ENCODE assay signal across 8 cellular contexts in the genomic region with DNA sequence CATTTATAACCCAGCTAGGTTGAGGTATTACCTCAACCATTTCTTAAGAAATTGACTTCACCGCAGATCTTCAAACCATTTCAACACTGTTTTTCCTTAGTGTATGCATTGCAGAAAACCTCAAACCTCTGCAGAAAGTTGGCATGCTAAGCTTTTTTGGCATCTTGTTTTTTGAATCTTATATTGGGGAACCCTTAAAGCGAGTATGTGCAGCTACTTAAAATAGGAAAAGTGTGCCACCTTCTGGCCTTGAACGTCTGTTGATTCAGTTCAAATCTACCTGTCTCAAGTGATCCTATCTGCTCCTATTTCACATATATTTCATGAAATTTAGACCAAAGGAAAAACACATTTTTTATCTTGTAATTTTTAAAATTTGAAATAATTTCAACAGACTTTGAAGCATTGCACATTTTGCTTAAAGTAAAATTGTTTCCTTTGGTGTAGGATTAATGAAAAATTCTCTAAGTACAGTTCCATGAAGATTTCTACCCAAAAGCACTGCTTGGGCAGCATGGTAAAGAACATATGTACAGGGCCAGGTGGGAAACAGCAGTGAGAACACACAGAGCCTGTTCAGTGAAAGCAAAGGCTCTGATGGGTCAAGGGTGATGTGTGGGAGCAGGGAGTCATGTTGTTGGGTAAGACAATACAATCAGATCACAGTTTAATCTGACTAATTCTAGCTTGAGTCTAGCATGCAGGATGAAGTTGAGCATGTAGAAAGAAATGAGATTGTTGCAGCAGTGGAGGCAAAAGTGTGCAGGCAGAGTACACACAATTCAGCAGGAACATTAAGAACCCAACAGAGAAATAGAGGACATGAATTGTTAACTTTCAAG. TPM values are rescaled to one million over a fixed set of nuclear protein-coding genes. Genes with fewer than 3 reads are reported as not detected.
DNase-seq lines count a peak whose midpoint lies in the region; ATAC-seq and TF ChIP-seq lines count a peak whose summit lies in the region.

No MANE protein-coding gene starts in this region.

- H3K27me3 Mint-ChIP-seq in natural killer cell treated with Interleukin-12 subunit alpha and Interleukin-12 subunit beta and Interleukin-15 and Interleukin-18, amount 100 ng/mL, for 72 hours, result no peaks in the 10 kb centered on the region

- peaks cover 68 to 80% of the 10 kb centered on the region in 2 donors for H3K4me1 Mint-ChIP-seq in natural killer cell treated with Interleukin-12 subunit alpha and Interleukin-12 subunit beta and Interleukin-15 and Interleukin-18, amount 100 ng/mL, for 72 hours (ENCODE audit: low read depth in 2 of 2)

- H3K36me3 Mint-ChIP-seq in natural killer cell treated with Interleukin-12 subunit alpha and Interleukin-12 subunit beta and Interleukin-15 and Interleukin-18, amount 100 ng/mL, for 72 hours, result peaks cover 19% of the 10 kb centered on the region

- H3K4me3 ChIP-seq in esophagus muscularis mucosa (no peak overlapping the region), aorta (ENCODE audit: low read length in 2 of 2) (no peak overlapping the region)

- 23% methylated on average over 3 of the region's 3 CpGs for WGBS in esophagus muscularis mucosa
- 19 to 20% methylated on average over 3 of the region's 3 CpGs for WGBS in aorta, 2 donors

- H3K9me3 Mint-ChIP-seq in natural killer cell treated with Interleukin-12 subunit alpha and Interleukin-12 subunit beta and Interleukin-15 and Interleukin-18, amount 100 ng/mL, for 72 hours, result no peaks in the 10 kb centered on the region

- no peak for TF ChIP-seq EP300 in esophagus muscularis mucosa (IDR thresholded peaks at IDR 0.05)

- no peak overlapping the region for H3K27ac ChIP-seq in esophagus muscularis mucosa (replicated peaks in 1 of 4)
- H3K27ac ChIP-seq in aorta (ENCODE audit: low read depth in 1 of 2, low read length in 2 of 2), result no peak overlapping the region

- no peak for TF ChIP-seq POLR2A in esophagus muscularis mucosa (IDR thresholded peaks at IDR 0.05; ENCODE audit: low read depth)

- TF ChIP-seq CTCF in esophagus muscularis mucosa (IDR thresholded peaks at IDR 0.05), result peak; percentile 64 to 68 (median 65)

- DNase-seq in G401 (ENCODE audit: low spot score) (peak; percentile 91), NCI-H345 (lab: John Stamatoyannopoulos, UW) (peak; percentile 49), esophagus muscularis mucosa (ENCODE audit: extremely low spot score) (no peak), aorta (no peak), NCI-H187 treated with DMSO at 0.1 percent for 48 hours (lab: John Stamatoyannopoulos, UW) (no peak)
- peak; percentile 54 for DNase-seq in activated CD4-positive, alpha-beta T cell treated with anti-CD3 and anti-CD28 coated beads for 48 hours
- no peak for DNase-seq in natural killer cell treated with Interleukin-12 subunit alpha and Interleukin-12 subunit beta and Interleukin-15 and Interleukin-18, amount 100 ng/mL, for 72 hours (ENCODE audit: low spot score)

- H3K4me1 ChIP-seq in esophagus muscularis mucosa (no peaks in the 10 kb centered on the region), aorta (ENCODE audit: control insufficient read depth in 1 of 2, insufficient read depth in 2 of 2, low read length in 2 of 2) (no peaks in the 10 kb centered on the region)

- H3K27me3 ChIP-seq in esophagus muscularis mucosa (no peaks in the 10 kb centered on the region), aorta (ENCODE audit: control insufficient read depth in 1 of 2, insufficient read depth in 2 of 2, low read length in 1 of 2) (no peaks in the 10 kb centered on the region)

- peak; percentile 64 for ATAC-seq in HG02798 (IDR thresholded peaks at IDR 0.05; ENCODE audit: poor library complexity, unreplicated experiment)
- peak; percentile 26 to 43 for ATAC-seq in natural killer cell treated with Interleukin-12 subunit alpha and Interleukin-12 subunit beta and Interleukin-15 and Interleukin-18, amount 100 ng/mL, for 72 hours
- ATAC-seq in aorta (ENCODE audit: low FRiP score), result peak; percentile 77

- H3K4me3 Mint-ChIP-seq in natural killer cell treated with Interleukin-12 subunit alpha and Interleukin-12 subunit beta and Interleukin-15 and Interleukin-18, amount 100 ng/mL, for 72 hours, result peak overlapping the region; percentile 82

- intact Hi-C loops in esophagus muscularis mucosa (cut with DNase I), result loop anchor here (1.0 to 5.0 kb wide), 2 partner anchors 86 to 130 kb away; no protein-coding TSS in a partner anchor
- intact Hi-C loops in aorta (cut with DNase I), result loop anchor here (2.0 to 5.0 kb wide), 2 partner anchors 86 to 131 kb away; no protein-coding TSS in a partner anchor

- peak overlapping the region; percentile 99 for H3K27ac Mint-ChIP-seq in natural killer cell treated with Interleukin-12 subunit alpha and Interleukin-12 subunit beta and Interleukin-15 and Interleukin-18, amount 100 ng/mL, for 72 hours

- H3K9me3 ChIP-seq in esophagus muscularis mucosa, result no peaks in the 10 kb centered on the region
- H3K9me3 ChIP-seq in aorta (ENCODE audit: control insufficient read depth, low read length), result no peaks in the 10 kb centered on the region

- no peaks in the 10 kb centered on the region for H3K36me3 ChIP-seq in esophagus muscularis mucosa
- H3K36me3 ChIP-seq in aorta (ENCODE audit: control insufficient read depth in 1 of 2, insufficient read depth in 2 of 2, low read length in 1 of 2), result no peaks in the 10 kb centered on the region

- in situ Hi-C loops in G401 (cut with HindIII; ENCODE audit: low sequenced_read_pairs), result no loop called here

RNA-seq across cellular contexts. Expression of gene HENMT1, which starts 17.2 kb away (rescaled TPM):
- total RNA-seq in G401 (2014; rRNA removed; shearing (Covaris generic)), result not detected in 2 replicates
- total RNA-seq in esophagus muscularis mucosa (1 to 10 TPM in 3 of 4 donors, under 1 TPM in 1; 0.83 to 3.8 (median 2.3) TPM), aorta (1 to 10 TPM; 3.0 to 3.9 TPM)
- total RNA-seq in natural killer cell treated with Interleukin-12 subunit alpha and Interleukin-12 subunit beta and Interleukin-15 and Interleukin-18, amount 100 ng/mL, for 72 hours, result 10 to 100 TPM; 27.5 to 35.7 TPM
- polyA plus RNA-seq in aorta, result 1 to 10 TPM; 3.2 to 6.0 TPM

RNA-seq across cellular contexts. Expression of gene PRPF38B, which starts 48.4 kb away (rescaled TPM):
- 10.3 and 18.9 TPM in 2 replicates for total RNA-seq in G401 (2014; rRNA removed; shearing (Covaris generic))
- total RNA-seq in esophagus muscularis mucosa, result 10 to 100 TPM; 15.9 to 32.4 (median 16.9) TPM
- 100 to 1,000 TPM in 1 of 2 donors, 10 to 100 TPM in 1; 76.3 to 104 TPM for total RNA-seq in natural killer cell treated with Interleukin-12 subunit alpha and Interleukin-12 subunit beta and Interleukin-15 and Interleukin-18, amount 100 ng/mL, for 72 hours
- 10 to 100 TPM; 41.2 to 45.6 TPM for total RNA-seq in aorta
- 10 to 100 TPM; 24.9 to 43.8 TPM for polyA plus RNA-seq in aorta

Comparison
In these comparisons a context has a peak if more than half of its experiments do, and no peak if none do; other contexts are left out.
1. DNase-seq: peak in G401 (single experiment), NCI-H345 (single experiment) and activated CD4-positive, alpha-beta T cell treated with anti-CD3 and anti-CD28 coated beads for 48 hours (single experiment); none in esophagus muscularis mucosa (single experiment), natural killer cell treated with Interleukin-12 subunit alpha and Interleukin-12 subunit beta and Interleukin-15 and Interleukin-18, amount 100 ng/mL, for 72 hours (single experiment), aorta (0 of 2) and NCI-H187 treated with DMSO at 0.1 percent for 48 hours (single experiment).
2. RNA of gene HENMT1, which starts 17.2 kb away (total RNA-seq): 27.5 to 35.7 TPM in natural killer cell treated with Interleukin-12 subunit alpha and Interleukin-12 subunit beta and Interleukin-15 and Interleukin-18, amount 100 ng/mL, for 72 hours; 3.0 to 3.9 TPM in aorta, 0.83 to 3.8 TPM in esophagus muscularis mucosa and not detected in G401; every median in the first group is over 4 times any median in the second.
3. Peak in every context shown above with its lines, with median percentiles within 50 percentile points of each other: ATAC-seq.